ENCODE assay signal across 8 cellular contexts in genomic region chr7:72829291-72829963, GRCh38. TPM values are rescaled to one million over a fixed set of nuclear protein-coding genes. Genes with fewer than 3 reads are reported as not detected.
DNase-seq lines count a peak whose midpoint lies in the region; ATAC-seq and TF ChIP-seq lines count a peak whose summit lies in the region.
"Not testable (repeated sequence)": the region's sequence is repeated elsewhere in the genome, so short reads cannot be mapped to it uniquely, and the experiment has no call there.

No MANE protein-coding gene starts in this region.

- intact Hi-C loops in activated CD4-positive, alpha-beta T cell treated with anti-CD3 and anti-CD28 coated beads, Interleukin-2, amount 10 ng/mL, durations not matched to agents 24 days and 14 days (cut with micrococcal nuclease) = loop anchor here (2.0 kb wide), 1 partner anchor 95 kb away; the partner anchor contains the start of gene POM121
- intact Hi-C loops in left colon (cut with DNase I, micrococcal nuclease) = loop anchor here in 1 of 2 donors (10.0 kb wide), 1 partner anchor 85 kb away; no protein-coding TSS in a partner anchor

- peaks cover 19% of the 10 kb centered on the region for H3K4me1 Mint-ChIP-seq in activated CD4-positive, alpha-beta T cell treated with anti-CD3 and anti-CD28 coated beads, Interleukin-2, amount 10 ng/mL, durations not matched to agents 24 days and 14 days

- not testable (repeated sequence) for H3K27me3 Mint-ChIP-seq in activated CD4-positive, alpha-beta T cell treated with anti-CD3 and anti-CD28 coated beads, Interleukin-2, amount 10 ng/mL, durations not matched to agents 24 days and 14 days

- not testable (repeated sequence) for H3K9me3 Mint-ChIP-seq in activated CD4-positive, alpha-beta T cell treated with anti-CD3 and anti-CD28 coated beads, Interleukin-2, amount 10 ng/mL, durations not matched to agents 24 days and 14 days

- peak overlapping the region; percentile 78 to 91 (median 82) for H3K4me3 ChIP-seq in BLaER1 treated with 17β-estradiol and CSF1 and Interleukin-3, amounts not matched to agents 10 nM and 100 nM
- H3K4me3 ChIP-seq in coronary artery = peak overlapping the region; percentile 94

- H3K4me1 ChIP-seq in BLaER1 treated with 17β-estradiol and CSF1 and Interleukin-3, amounts not matched to agents 10 nM and 100 nM = peaks cover 16 to 26% (median 21%) of the 10 kb centered on the region in 10 experiments

- not testable (repeated sequence) for H3K9me3 ChIP-seq in BLaER1 treated with 17β-estradiol and CSF1 and Interleukin-3, amounts not matched to agents 10 nM and 100 nM (replicated peaks in 1 of 11)

- ATAC-seq in GM19328 (IDR thresholded peaks at IDR 0.05; ENCODE audit: unreplicated experiment) (peak; percentile 45), HG03469 (IDR thresholded peaks at IDR 0.05; ENCODE audit: unreplicated experiment) (peak; percentile 53), left colon (peak; percentile 76)

- peak overlapping the region; percentile 74 to 91 (median 84) for H3K4me2 ChIP-seq in BLaER1 treated with 17β-estradiol and CSF1 and Interleukin-3, amounts not matched to agents 10 nM and 100 nM

- peak overlapping the region; percentile 84 to 92 (median 88) for H3K9ac ChIP-seq in BLaER1 treated with 17β-estradiol and CSF1 and Interleukin-3, amounts not matched to agents 10 nM and 100 nM

- H3K27ac Mint-ChIP-seq in activated CD4-positive, alpha-beta T cell treated with anti-CD3 and anti-CD28 coated beads, Interleukin-2, amount 10 ng/mL, durations not matched to agents 24 days and 14 days = peak overlapping the region; percentile 95

- peak overlapping the region; percentile 78 to 89 (median 86) for H3K27ac ChIP-seq in BLaER1 treated with 17β-estradiol and CSF1 and Interleukin-3, amounts not matched to agents 10 nM and 100 nM
- peak overlapping the region; percentile 99 for H3K27ac ChIP-seq in coronary artery

- H3K4me3 Mint-ChIP-seq in activated CD4-positive, alpha-beta T cell treated with anti-CD3 and anti-CD28 coated beads, Interleukin-2, amount 10 ng/mL, durations not matched to agents 24 days and 14 days = peak overlapping the region; percentile 92

- H3K36me3 Mint-ChIP-seq in activated CD4-positive, alpha-beta T cell treated with anti-CD3 and anti-CD28 coated beads, Interleukin-2, amount 10 ng/mL, durations not matched to agents 24 days and 14 days (ENCODE audit: low read depth) = peaks cover 23% of the 10 kb centered on the region

- not testable (repeated sequence) for TF ChIP-seq CTCF in coronary artery (IDR thresholded peaks at IDR 0.05)

- peaks cover 0 to 39% (median 25%) of the 10 kb centered on the region in 11 experiments; a peak in 19 of 22 replicates for H4K20me1 ChIP-seq in BLaER1 treated with 17β-estradiol and CSF1 and Interleukin-3, amounts not matched to agents 10 nM and 100 nM

- peaks cover 27 to 36% (median 34%) of the 10 kb centered on the region in 11 experiments for H3K36me3 ChIP-seq in BLaER1 treated with 17β-estradiol and CSF1 and Interleukin-3, amounts not matched to agents 10 nM and 100 nM

- peak; percentile 96 to 98 for DNase-seq in NCI-H526 (lab: John Stamatoyannopoulos, UW)
- DNase-seq in activated CD4-positive, alpha-beta T cell treated with anti-CD3 and anti-CD28 coated beads, Interleukin-2, amount 10 ng/mL, durations not matched to agents 24 days and 14 days = peak; percentile 99
- DNase-seq in coronary artery (ENCODE audit: low spot score) = peak; percentile 97
- DNase-seq in left colon = peak; percentile 95 to 97
- peak; percentile 85 to 95 for DNase-seq in stimulated activated CD4-positive, alpha-beta T cell treated with anti-CD3 and anti-CD28 coated beads, Interleukin-1b, Interleukin-23, amount 100 ng/mL, for 4 hours (ENCODE audit: low read depth in 2 of 2)

- H3K27me3 ChIP-seq in BLaER1 treated with 17β-estradiol and CSF1 and Interleukin-3, amounts not matched to agents 10 nM and 100 nM = not testable (repeated sequence)

RNA-seq across cellular contexts. Expression of gene TYW1B, which starts 1.4 kb away (rescaled TPM):
- 3.3 and 4.2 TPM in 2 replicates for total RNA-seq in activated CD4-positive, alpha-beta T cell treated with anti-CD3 and anti-CD28 coated beads, Interleukin-2, amount 10 ng/mL, durations not matched to agents 24 days and 14 days
- 1 to 10 TPM; 2.2 to 3.6 TPM for total RNA-seq in left colon

Comparison
In these comparisons a context has a peak if more than half of its experiments do, and no peak if none do; other contexts are left out.
1. Peak in every context shown above with its lines: DNase-seq, ATAC-seq, H3K4me3 ChIP-seq and H3K27ac ChIP-seq.